ENCODE assay signal across 17 cellular contexts in genomic region chr14:104786091-104786586, GRCh38. TPM values are rescaled to one million over a fixed set of nuclear protein-coding genes. Genes with fewer than 3 reads are reported as not detected.
DNase-seq lines count a peak whose midpoint lies in the region; ATAC-seq, FAIRE-seq and TF ChIP-seq lines count a peak whose summit lies in the region.
"Had no signal": no experiment of that assay in that cellular context is flagged by ENCODE, and none has a peak within 500 bp of the region (broad histone marks: within the 10 kb centered on the region; RNA-seq: fewer than 3 reads in every experiment).

No MANE protein-coding gene starts in this region.

- no peaks in the 10 kb centered on the region for H3K9me3 ChIP-seq in upper lobe of right lung
- H3K9me3 ChIP-seq: ovary, SK-N-SH, suprapubic skin had no signal

- H3K27ac Mint-ChIP-seq in memory B cell, result peak overlapping the region; percentile 47
- H3K27ac Mint-ChIP-seq: WTC11 had no signal

- H3K27me3 ChIP-seq in bronchial epithelial cell (ENCODE audit: control insufficient read depth, insufficient read depth, low read length) (no peaks in the 10 kb centered on the region), upper lobe of right lung (no peaks in the 10 kb centered on the region)
- H3K27me3 ChIP-seq: foreskin keratinocyte, ovary, suprapubic skin had no signal

- no peak for DNase-seq in Right ventricle myocardium inferior (ENCODE audit: missing footprints)
- DNase-seq in cardiac septum (ENCODE audit: low spot score), result no peak
- DNase-seq in bronchial epithelial cell (ENCODE audit: low read depth), result no peak
- no peak for DNase-seq in memory B cell (ENCODE audit: low spot score in 2 of 2)
- DNase-seq in upper lobe of right lung, result peak; percentile 87
- no peak for DNase-seq in NCI-H2029 treated with DMSO at 0.1 percent for 48 hours (lab: John Stamatoyannopoulos, UW)
- DNase-seq: activated CD8-positive, alpha-beta memory T cell treated with anti-CD3 and anti-CD28 coated beads, Interleukin-2, amount 50 U/mL, for 48 hours; foreskin keratinocyte; NCI-H1930; NCI-H524; ovary; SK-N-SH had no signal

- H3K4me3 ChIP-seq in bronchial epithelial cell (ENCODE audit: low read depth, low read length) (no peak overlapping the region), upper lobe of right lung (no peak overlapping the region)
- H3K4me3 ChIP-seq: ovary, suprapubic skin had no signal

- peaks cover 1% of the 10 kb centered on the region for H3K36me3 Mint-ChIP-seq in memory B cell
- H3K36me3 Mint-ChIP-seq: WTC11 had no signal

- H3K4me1 ChIP-seq in upper lobe of right lung, result peaks cover 38% of the 10 kb centered on the region
- H3K4me1 ChIP-seq: foreskin keratinocyte had no signal

- H3K27me3 Mint-ChIP-seq in memory B cell, result no peaks in the 10 kb centered on the region

- intact Hi-C loops in Right ventricle myocardium inferior (cut with DNase I), result no loop called here
- intact Hi-C loops in cardiac septum (cut with DNase I), result no loop called here
- intact Hi-C loops in upper lobe of right lung (cut with DNase I), result no loop called here

- TF ChIP-seq CTCF in bronchial epithelial cell (IDR thresholded peaks at IDR 0.05; ENCODE audit: insufficient read depth, low read length, severe bottlenecking) (peak; percentile 22), upper lobe of right lung (IDR thresholded peaks at IDR 0.05) (no peak)

- no peak overlapping the region for H3K4me3 Mint-ChIP-seq in memory B cell
- H3K4me3 Mint-ChIP-seq: WTC11 had no signal

- no peaks in the 10 kb centered on the region for H3K9me3 Mint-ChIP-seq in memory B cell
- H3K9me3 Mint-ChIP-seq: WTC11 had no signal

- peak; percentile 40 for ATAC-seq in Right ventricle myocardium inferior
- ATAC-seq in memory B cell (ENCODE audit: low read depth), result no peak
- ATAC-seq in upper lobe of right lung, result peak; percentile 82
- no peak for ATAC-seq in esophagus mucosa
- ATAC-seq in GM19324 (IDR thresholded peaks at IDR 0.05; ENCODE audit: low FRiP score, unreplicated experiment), result no peak
- ATAC-seq: foreskin keratinocyte, WTC11 had no signal

- no peaks in the 10 kb centered on the region for H3K4me1 Mint-ChIP-seq in memory B cell
- H3K4me1 Mint-ChIP-seq: WTC11 had no signal

- no peak for FAIRE-seq in bronchial epithelial cell (lab: Jason Lieb, UNC)
- FAIRE-seq: GM18507 had no signal

- H3K27ac ChIP-seq in upper lobe of right lung, result peak overlapping the region; percentile 51
- H3K27ac ChIP-seq: foreskin keratinocyte, ovary had no signal

- H3K36me3 ChIP-seq in bronchial epithelial cell (ENCODE audit: control insufficient read depth, insufficient read depth, low read length) (peaks cover 23% of the 10 kb centered on the region), upper lobe of right lung (peaks cover 26% of the 10 kb centered on the region)
- H3K36me3 ChIP-seq: ovary had no signal

RNA-seq across cellular contexts. Expression of gene AKT1, which starts 9.4 kb away (rescaled TPM):
- total RNA-seq in Right ventricle myocardium inferior (134 TPM), cardiac septum (172 TPM), bronchial epithelial cell (164 and 191 TPM in 2 replicates), upper lobe of right lung (174 TPM), esophagus mucosa (57.3 TPM)

RNA-seq across cellular contexts. Expression of gene ZBTB42, which starts 14.8 kb away (rescaled TPM):
- 5.6 TPM for total RNA-seq in Right ventricle myocardium inferior
- total RNA-seq in cardiac septum, result 8.6 TPM
- total RNA-seq in bronchial epithelial cell, result 5.2 and 5.3 TPM in 2 replicates
- 12.3 TPM for total RNA-seq in upper lobe of right lung
- total RNA-seq in esophagus mucosa, result 6.4 TPM

RNA-seq across cellular contexts. Expression of gene SIVA1, which starts 33.2 kb away (rescaled TPM):
- total RNA-seq in Right ventricle myocardium inferior (54.4 TPM), cardiac septum (50.9 TPM), bronchial epithelial cell (85.0 and 95.6 TPM in 2 replicates), upper lobe of right lung (66.1 TPM), esophagus mucosa (51.6 TPM)

Comparison
In these comparisons a context has a peak if more than half of its experiments do, and no peak if none do; other contexts are left out.
1. ATAC-seq: peak in Right ventricle myocardium inferior (single experiment) and upper lobe of right lung (single experiment); none in memory B cell (single experiment), esophagus mucosa (single experiment) and GM19324 (single experiment).